In the genomic region with DNA sequence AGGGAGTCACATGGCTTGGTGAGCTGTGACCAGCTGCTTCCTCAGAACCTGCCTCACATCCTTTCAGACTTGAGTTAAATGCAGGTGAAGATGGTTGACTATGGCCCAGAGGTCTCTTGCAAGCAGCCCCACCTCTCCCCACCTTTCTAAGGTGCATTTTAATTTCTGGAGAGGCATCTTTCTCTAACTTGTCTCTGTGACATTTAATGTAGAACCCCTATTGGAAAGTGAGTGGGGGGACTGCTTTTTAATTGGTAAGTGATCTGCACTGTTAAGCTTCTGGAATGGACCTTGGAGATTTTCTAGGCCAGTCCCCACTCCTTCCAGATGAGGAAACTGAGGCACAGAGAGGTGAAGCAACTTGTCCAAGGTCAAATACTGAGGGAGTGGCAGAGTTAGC, we compare ENCODE assay signal across 43 cellular contexts. TPM values are rescaled to one million over a fixed set of nuclear protein-coding genes. Genes with fewer than 3 reads are reported as not detected.
"Had no signal": no experiment of that assay in that cellular context is flagged by ENCODE, and none has a peak within 500 bp of the region (broad histone marks: within the 10 kb centered on the region; RNA-seq: fewer than 3 reads in every experiment).

No MANE protein-coding gene starts in this region.

- H3K36me3 ChIP-seq: adrenal gland, ascending aorta, brain microvascular endothelial cell, breast epithelium, cardiac muscle cell had no signal

- DNase-seq: activated effector memory CD4-positive, alpha-beta T cell treated with anti-CD3 and anti-CD28 coated beads, Interleukin-2, amount 50 U/mL, for 16 hours; activated effector memory CD4-positive, alpha-beta T cell treated with Interleukin-2 at 50 U/mL for 16 hours; activated gamma-delta T cell; activated gamma-delta T cell treated with Interleukin-2 at 50 U/mL for 16 hours; activated naive CD4-positive, alpha-beta T cell; activated naive CD4-positive, alpha-beta T cell treated with anti-CD3 and anti-CD28 coated beads for 36 hours; activated naive CD4-positive, alpha-beta T cell treated with anti-CD3 and anti-CD28 coated beads, Interleukin-2, amount 10 ng/mL, durations not matched to agents 7 days and 5 days; activated naive CD4-positive, alpha-beta T cell treated with anti-CD3 and anti-CD28 coated beads, Interleukin-2, amount 50 U/mL, for 16 hours; activated naive CD4-positive, alpha-beta T cell treated with Interleukin-2 at 50 U/mL for 16 hours; activated naive CD8-positive, alpha-beta T cell treated with anti-CD3 and anti-CD28 coated beads for 36 hours; activated naive CD8-positive, alpha-beta T cell treated with anti-CD3 and anti-CD28 coated beads, Interleukin-2, amount 10 ng/mL, durations not matched to agents 7 days and 5 days; activated naive CD8-positive, alpha-beta T cell treated with anti-CD3 and anti-CD28 coated beads, Interleukin-2, amount 50 U/mL, for 24 hours; activated T-cell treated with anti-CD3 and anti-CD28 coated beads for 4 hours; activated T-cell treated with anti-CD3 and anti-CD28 coated beads, Interleukin-2, amount 50 U/mL, for 1 hour; activated T-cell treated with anti-CD3 and anti-CD28 coated beads, Interleukin-2, amount 50 U/mL, for 24 hours; activated T-cell treated with anti-CD3 and anti-CD28 coated beads, Interleukin-2, amount 50 U/mL, for 4 hours; activated T-cell treated with anti-CD3 and anti-CD28 coated beads, Interleukin-2, amount 50 U/mL, for 48 hours; activated T-cell treated with anti-CD3 and anti-CD28 coated beads, Interleukin-2, amount 50 U/mL, for 72 hours; adrenal gland; amniotic stem cell; amygdala; anterior cingulate cortex; aorta; body of pancreas; brain microvascular endothelial cell; caudate nucleus; central memory CD4-positive, alpha-beta T cell; cerebellar nuclear complex had no signal

- H3K4me3 ChIP-seq: adrenal gland, ascending aorta, body of pancreas, breast epithelium, cardiac muscle cell had no signal

- H3K9me3 Mint-ChIP-seq: activated naive CD4-positive, alpha-beta T cell treated with anti-CD3 and anti-CD28 coated beads for 36 hours; activated naive CD4-positive, alpha-beta T cell treated with anti-CD3 and anti-CD28 coated beads, Interleukin-2, amount 10 ng/mL, durations not matched to agents 7 days and 5 days; activated naive CD4-positive, alpha-beta T cell treated with anti-CD3 and anti-CD28 coated beads, Interleukin-2, amount 50 U/mL, for 24 hours; activated naive CD4-positive, alpha-beta T cell treated with anti-CD3 and anti-CD28 coated beads, Interleukin-2, amount 50 U/mL, for 72 hours; activated naive CD8-positive, alpha-beta T cell treated with anti-CD3 and anti-CD28 coated beads, Interleukin-2, amount 10 ng/mL, durations not matched to agents 7 days and 5 days; activated naive CD8-positive, alpha-beta T cell treated with anti-CD3 and anti-CD28 coated beads, Interleukin-2, amount 50 U/mL, for 24 hours; activated T-cell treated with anti-CD3 and anti-CD28 coated beads, Interleukin-2, amount 50 U/mL, for 24 hours; activated T-cell treated with anti-CD3 and anti-CD28 coated beads, Interleukin-2, amount 50 U/mL, for 4 hours; activated T-helper 1 cell treated with anti-CD3 and anti-CD28 coated beads, Interleukin-12 subunit alpha, Interleukin-12 subunit beta, Interleukin-2, Interleukin-4 antibody, amounts not matched to agents 30 ng/mL and 10 ng/mL and 1 ng/mL, durations not matched to agents 14 hours and 24 hours and 36 hours; activated T-helper 17 cell treated with anti-CD3 and anti-CD28 coated beads, Interleukin-2, amount 50 U/mL, for 72 hours; activated T-helper 2 cell treated with anti-CD3 and anti-CD28 coated beads, Interferon-gamma antibody, Interleukin-2, Interleukin-4, amounts not matched to agents 10 μg/mL and 5 μg/mL and 100 μg/mL, durations not matched to agents 14 hours and 24 hours and 36 hours; brain; central memory CD8-positive, alpha-beta T cell had no signal

- H3K27me3 ChIP-seq: ascending aorta, body of pancreas, brain microvascular endothelial cell, cardiac muscle cell had no signal

- H3K4me1 ChIP-seq: adrenal gland, ascending aorta, breast epithelium had no signal

- H3K36me3 Mint-ChIP-seq: activated naive CD4-positive, alpha-beta T cell treated with anti-CD3 and anti-CD28 coated beads, Interleukin-2, amount 10 ng/mL, durations not matched to agents 7 days and 5 days; activated naive CD4-positive, alpha-beta T cell treated with anti-CD3 and anti-CD28 coated beads, Interleukin-2, amount 50 U/mL, for 24 hours; activated naive CD4-positive, alpha-beta T cell treated with anti-CD3 and anti-CD28 coated beads, Interleukin-2, amount 50 U/mL, for 72 hours; activated naive CD8-positive, alpha-beta T cell; activated naive CD8-positive, alpha-beta T cell treated with anti-CD3 and anti-CD28 coated beads for 36 hours; activated naive CD8-positive, alpha-beta T cell treated with anti-CD3 and anti-CD28 coated beads, Interleukin-2, amount 10 ng/mL, durations not matched to agents 7 days and 5 days; brain had no signal

- H3K27ac ChIP-seq: adrenal gland, ascending aorta, body of pancreas, brain microvascular endothelial cell, breast epithelium, cardiac muscle cell had no signal

- H3K27ac Mint-ChIP-seq: activated naive CD4-positive, alpha-beta T cell treated with anti-CD3 and anti-CD28 coated beads for 36 hours; activated naive CD4-positive, alpha-beta T cell treated with anti-CD3 and anti-CD28 coated beads, Interleukin-2, amount 10 ng/mL, durations not matched to agents 7 days and 5 days; activated naive CD4-positive, alpha-beta T cell treated with anti-CD3 and anti-CD28 coated beads, Interleukin-2, amount 50 U/mL, for 24 hours; activated naive CD8-positive, alpha-beta T cell; activated naive CD8-positive, alpha-beta T cell treated with anti-CD3 and anti-CD28 coated beads for 36 hours; activated naive CD8-positive, alpha-beta T cell treated with anti-CD3 and anti-CD28 coated beads, Interleukin-2, amount 10 ng/mL, durations not matched to agents 7 days and 5 days; activated naive CD8-positive, alpha-beta T cell treated with anti-CD3 and anti-CD28 coated beads, Interleukin-2, amount 50 U/mL, for 24 hours; activated T-cell treated with anti-CD3 and anti-CD28 coated beads, Interleukin-2, amount 50 U/mL, for 24 hours; activated T-cell treated with anti-CD3 and anti-CD28 coated beads, Interleukin-2, amount 50 U/mL, for 72 hours; activated T-helper 1 cell treated with anti-CD3 and anti-CD28 coated beads, Interleukin-12 subunit alpha, Interleukin-12 subunit beta, Interleukin-2, Interleukin-4 antibody, amounts not matched to agents 30 ng/mL and 10 ng/mL and 1 ng/mL, durations not matched to agents 14 hours and 24 hours and 36 hours; activated T-helper 17 cell treated with anti-CD3 and anti-CD28 coated beads, Interleukin-2, amount 50 U/mL, for 72 hours; activated T-helper 2 cell treated with anti-CD3 and anti-CD28 coated beads, Interferon-gamma antibody, Interleukin-2, Interleukin-4, amounts not matched to agents 10 μg/mL and 5 μg/mL and 100 μg/mL, durations not matched to agents 14 hours and 24 hours and 36 hours; brain had no signal

- H3K4me1 Mint-ChIP-seq: activated naive CD4-positive, alpha-beta T cell treated with anti-CD3 and anti-CD28 coated beads, Interleukin-2, amount 10 ng/mL, durations not matched to agents 7 days and 5 days; activated naive CD4-positive, alpha-beta T cell treated with anti-CD3 and anti-CD28 coated beads, Interleukin-2, amount 50 U/mL, for 24 hours; activated naive CD8-positive, alpha-beta T cell treated with anti-CD3 and anti-CD28 coated beads for 36 hours; activated naive CD8-positive, alpha-beta T cell treated with anti-CD3 and anti-CD28 coated beads, Interleukin-2, amount 10 ng/mL, durations not matched to agents 7 days and 5 days; activated naive CD8-positive, alpha-beta T cell treated with anti-CD3 and anti-CD28 coated beads, Interleukin-2, amount 50 U/mL, for 24 hours; activated T-helper 17 cell treated with anti-CD3 and anti-CD28 coated beads, Interleukin-2, amount 50 U/mL, for 72 hours; central memory CD8-positive, alpha-beta T cell had no signal

- ATAC-seq: activated naive CD4-positive, alpha-beta T cell treated with anti-CD3 and anti-CD28 coated beads, Interleukin-2, amount 50 U/mL, for 72 hours; activated naive CD8-positive, alpha-beta T cell treated with anti-CD3 and anti-CD28 coated beads, Interleukin-2, amount 50 U/mL, for 24 hours; activated T-cell treated with anti-CD3 and anti-CD28 coated beads, Interleukin-2, amount 50 U/mL, for 4 hours; activated T-cell treated with anti-CD3 and anti-CD28 coated beads, Interleukin-2, amount 50 U/mL, for 72 hours; activated T-helper 17 cell treated with anti-CD3 and anti-CD28 coated beads, Interleukin-2, amount 50 U/mL, for 72 hours; body of pancreas had no signal

- H3K9me3 ChIP-seq: adrenal gland, ascending aorta, body of pancreas, breast epithelium had no signal

- H3K4me3 Mint-ChIP-seq: activated naive CD4-positive, alpha-beta T cell treated with anti-CD3 and anti-CD28 coated beads for 36 hours; activated naive CD4-positive, alpha-beta T cell treated with anti-CD3 and anti-CD28 coated beads, Interleukin-2, amount 10 ng/mL, durations not matched to agents 7 days and 5 days; activated naive CD4-positive, alpha-beta T cell treated with anti-CD3 and anti-CD28 coated beads, Interleukin-2, amount 50 U/mL, for 24 hours; activated naive CD8-positive, alpha-beta T cell; activated naive CD8-positive, alpha-beta T cell treated with anti-CD3 and anti-CD28 coated beads for 36 hours; activated naive CD8-positive, alpha-beta T cell treated with anti-CD3 and anti-CD28 coated beads, Interleukin-2, amount 10 ng/mL, durations not matched to agents 7 days and 5 days; activated naive CD8-positive, alpha-beta T cell treated with anti-CD3 and anti-CD28 coated beads, Interleukin-2, amount 50 U/mL, for 24 hours; activated T-cell treated with anti-CD3 and anti-CD28 coated beads, Interleukin-2, amount 50 U/mL, for 24 hours; activated T-cell treated with anti-CD3 and anti-CD28 coated beads, Interleukin-2, amount 50 U/mL, for 4 hours; activated T-cell treated with anti-CD3 and anti-CD28 coated beads, Interleukin-2, amount 50 U/mL, for 72 hours; activated T-helper 1 cell treated with anti-CD3 and anti-CD28 coated beads, Interleukin-12 subunit alpha, Interleukin-12 subunit beta, Interleukin-2, Interleukin-4 antibody, amounts not matched to agents 30 ng/mL and 10 ng/mL and 1 ng/mL, durations not matched to agents 14 hours and 24 hours and 36 hours; activated T-helper 17 cell treated with anti-CD3 and anti-CD28 coated beads, Interleukin-2, amount 50 U/mL, for 72 hours; brain; central memory CD8-positive, alpha-beta T cell had no signal

RNA-seq across cellular contexts. Expression of a gene that starts 37.3 kb away (rescaled TPM):
- total RNA-seq: activated naive CD4-positive, alpha-beta T cell treated with anti-CD3 and anti-CD28 coated beads for 36 hours; activated naive CD4-positive, alpha-beta T cell treated with anti-CD3 and anti-CD28 coated beads, Interleukin-2, amount 50 U/mL, for 72 hours; activated naive CD8-positive, alpha-beta T cell treated with anti-CD3 and anti-CD28 coated beads for 36 hours; activated naive CD8-positive, alpha-beta T cell treated with anti-CD3 and anti-CD28 coated beads, Interleukin-2, amount 10 ng/mL, durations not matched to agents 7 days and 5 days; activated T-cell treated with anti-CD3 and anti-CD28 coated beads, Interleukin-2, amount 50 U/mL, for 4 hours; activated T-helper 1 cell treated with anti-CD3 and anti-CD28 coated beads, Interleukin-12 subunit alpha, Interleukin-12 subunit beta, Interleukin-2, Interleukin-4 antibody, amounts not matched to agents 30 ng/mL and 10 ng/mL and 1 ng/mL, durations not matched to agents 14 hours and 24 hours and 36 hours; activated T-helper 17 cell treated with anti-CD3 and anti-CD28 coated beads, Interleukin-2, amount 50 U/mL, for 72 hours; activated T-helper 2 cell treated with anti-CD3 and anti-CD28 coated beads, Interferon-gamma antibody, Interleukin-2, Interleukin-4, amounts not matched to agents 10 μg/mL and 5 μg/mL and 100 μg/mL, durations not matched to agents 14 hours and 24 hours and 36 hours; adrenal gland; aorta; ascending aorta; astrocyte; body of pancreas; breast epithelium; bronchial epithelial cell; cardiac muscle cell; cardiac septum had no signal
- polyA plus RNA-seq: adipose tissue, adrenal gland, aorta, cardiac muscle cell had no signal
